Comparison of ENCODE assay signal across 1 cellular context in genomic region chr5:96743065-96743768, GRCh38.
TF ChIP-seq lines count a peak whose summit lies in the region.

No MANE protein-coding gene starts in this region.

TF ChIP-seq in K562, 482 proteins besides CTCF, POLR2A, EP300 and RAD21 (continued from another document and continues in another):
- TF ChIP-seq FOXP4 (CRISPR knock-in tag; IDR thresholded peaks at IDR 0.05; ENCODE audit: borderline replicate concordance) = 0 out of 2 replicates have a peak, but pooled peaks have one; percentile 23
- no peak for TF ChIP-seq ZBTB11 (CRISPR knock-in tag; IDR thresholded peaks at IDR 0.05)
- 0 out of 4 replicates have a peak, but pooled peaks of 1 of the 2 experiments have one; percentile 4 for TF ChIP-seq TRIM24 (IDR thresholded peaks at IDR 0.05)
- no peak for TF ChIP-seq ZBTB33 (CRISPR knock-in tag; IDR thresholded peaks at IDR 0.05)
- no peak for TF ChIP-seq NKRF (IDR thresholded peaks at IDR 0.05; ENCODE audit: borderline replicate concordance)
- no peak for TF ChIP-seq RFX1 (IDR thresholded peaks at IDR 0.05)
- peak; percentile 65 for TF ChIP-seq ZNF316 (IDR thresholded peaks at IDR 0.05)
- TF ChIP-seq RBM17 (IDR thresholded peaks at IDR 0.05; ENCODE audit: borderline replicate concordance, low read depth, low read length) = no peak
- TF ChIP-seq ARNT (IDR thresholded peaks at IDR 0.05) = no peak
- no peak for TF ChIP-seq NFE2L1 (tag; IDR thresholded peaks at IDR 0.05; ENCODE audit: borderline replicate concordance, low read depth)
- no peak for TF ChIP-seq ETS2 (tag; IDR thresholded peaks at IDR 0.05; ENCODE audit: borderline replicate concordance, poor library complexity, severe bottlenecking)
- 0 out of 2 replicates have a peak, but pooled peaks have one; percentile 54 for TF ChIP-seq ZNF584 (CRISPR knock-in tag; IDR thresholded peaks at IDR 0.05; ENCODE audit: low read depth)
- TF ChIP-seq SIRT6 (IDR thresholded peaks at IDR 0.05; ENCODE audit: low read depth, low read length) = no peak
- TF ChIP-seq ZNF639 (CRISPR knock-in tag; conservative IDR thresholded peaks at IDR 0.05 in 1 of 2, IDR thresholded peaks at IDR 0.05 in 1 of 2) = no peak
- TF ChIP-seq ZNF395 (CRISPR knock-in tag; IDR thresholded peaks at IDR 0.05) = no peak
- no peak for TF ChIP-seq HMGXB4 (CRISPR knock-in tag; IDR thresholded peaks at IDR 0.05)
- no peak for TF ChIP-seq EP400 (IDR thresholded peaks at IDR 0.05)
- TF ChIP-seq HDAC1 (IDR thresholded peaks at IDR 0.05) = peak in 1 of 2 experiments; percentile 43; a peak in 1 of 4 replicates
- TF ChIP-seq ASH1L (IDR thresholded peaks at IDR 0.05; ENCODE audit: borderline replicate concordance, low read depth, partially characterized antibody) = no peak
- TF ChIP-seq CUX1 (CRISPR knock-in tag; IDR thresholded peaks at IDR 0.05) = no peak
- no peak for TF ChIP-seq MTF1 (CRISPR knock-in tag; IDR thresholded peaks at IDR 0.05; ENCODE audit: borderline replicate concordance)
- no peak for TF ChIP-seq RBM14 (IDR thresholded peaks at IDR 0.05; ENCODE audit: borderline replicate concordance, insufficient read depth, low read depth, low read length)
- TF ChIP-seq ELF1 (tag; IDR thresholded peaks at IDR 0.05) = peak; percentile 51; the same call in 1 of the 2 replicates
- TF ChIP-seq ZNF146 (CRISPR knock-in tag; IDR thresholded peaks at IDR 0.05; ENCODE audit: unreplicated experiment) = no peak
- TF ChIP-seq CEBPB (tag; IDR thresholded peaks at IDR 0.05) = peak; percentile 18; the same call in 1 of the 2 replicates
- TF ChIP-seq ETV5 (CRISPR knock-in tag; IDR thresholded peaks at IDR 0.05; ENCODE audit: low read depth) = peak; percentile 76; the same call in 1 of the 2 replicates
- 0 out of 2 replicates have a peak, but pooled peaks have one; percentile 12 for TF ChIP-seq EHMT2 (IDR thresholded peaks at IDR 0.05)
- TF ChIP-seq DNMT1 (IDR thresholded peaks at IDR 0.05) = no peak
- TF ChIP-seq GTF2A2 (tag; IDR thresholded peaks at IDR 0.05) = no peak
- peak; percentile 72 for TF ChIP-seq ZNF592 (IDR thresholded peaks at IDR 0.05)
- TF ChIP-seq NONO (IDR thresholded peaks at IDR 0.05; ENCODE audit: low read depth in 2 of 2, low read length in 1 of 2) = no peak
- no peak for TF ChIP-seq HMG20A (CRISPR knock-in tag; conservative IDR thresholded peaks at IDR 0.05)
- TF ChIP-seq ZNF24 (IDR thresholded peaks at IDR 0.05) = no peak
